ENCODE assay signal across 19 cellular contexts in genomic region chr5:103217101-103217500, GRCh38. TPM values are rescaled to one million over a fixed set of nuclear protein-coding genes. Genes with fewer than 3 reads are reported as not detected.
DNase-seq lines count a peak whose midpoint lies in the region; ATAC-seq and TF ChIP-seq lines count a peak whose summit lies in the region.
"Had no signal": no experiment of that assay in that cellular context is flagged by ENCODE, and none has a peak within 500 bp of the region (broad histone marks: within the 10 kb centered on the region; RNA-seq: fewer than 3 reads in every experiment).

No MANE protein-coding gene starts in this region.

- no peaks in the 10 kb centered on the region for H3K9me3 Mint-ChIP-seq in HFFc6

- peak overlapping the region; percentile 21; the same call in 1 of the 2 replicates for H3K27ac Mint-ChIP-seq in HFFc6

- H3K27ac ChIP-seq in thyroid gland: peak overlapping the region in 2 of 3 donors; percentile 50 to 57
- no peak overlapping the region for H3K27ac ChIP-seq in effector memory CD4-positive, alpha-beta T cell (ENCODE audit: insufficient read depth, low read length, poor library complexity, severe bottlenecking)
- H3K27ac ChIP-seq: HL-60, RWPE1 had no signal

- no peak for ATAC-seq in HG02798 (IDR thresholded peaks at IDR 0.05; ENCODE audit: poor library complexity, unreplicated experiment)
- ATAC-seq: PC-3 had no signal

- DNase-seq in HFFc6 (no peak), astrocyte of the spinal cord (ENCODE audit: low read depth, low spot score) (peak; percentile 32), fibroblast of peridontal ligament (ENCODE audit: extremely low read depth) (peak; percentile 60), thyroid gland (no peak), NCI-H1105 (lab: John Stamatoyannopoulos, UW) (no peak)
- no peak for DNase-seq in effector memory CD4-positive, alpha-beta T cell
- DNase-seq: ACHN; C1 segment of cervical spinal cord; CD8-positive, alpha-beta memory T cell; DMS53; Karpas-422; NCI-H1436; NCI-H1930; NCI-H2171; NCI-H510A; PC-3 had no signal

- H3K36me3 ChIP-seq in thyroid gland: no peaks in the 10 kb centered on the region
- H3K36me3 ChIP-seq in effector memory CD4-positive, alpha-beta T cell (ENCODE audit: control insufficient read depth, insufficient read depth, low read length): no peaks in the 10 kb centered on the region

- intact Hi-C loops in thyroid gland (cut with DNase I): no loop called here

- H3K4me3 Mint-ChIP-seq in HFFc6: no peak overlapping the region
- H3K4me3 Mint-ChIP-seq: CD8-positive, alpha-beta memory T cell had no signal

- in situ Hi-C loops in astrocyte of the spinal cord (cut with HindIII; ENCODE audit: low sequenced_read_pairs): no loop called here

- no peak for TF ChIP-seq POLR2A in thyroid gland (IDR thresholded peaks at IDR 0.05)

- peaks cover 14% of the 10 kb centered on the region for H3K36me3 Mint-ChIP-seq in HFFc6 (ENCODE audit: low read depth)

- H3K27me3 Mint-ChIP-seq in HFFc6 (ENCODE audit: insufficient read depth): no peaks in the 10 kb centered on the region

- TF ChIP-seq CTCF in HFFc6 (IDR thresholded peaks at IDR 0.05) (no peak), astrocyte of the spinal cord (IDR thresholded peaks at IDR 0.05; ENCODE audit: low read depth, low read length) (no peak), thyroid gland (IDR thresholded peaks at IDR 0.05) (no peak)

- H3K27me3 ChIP-seq in thyroid gland: no peaks in the 10 kb centered on the region
- no peaks in the 10 kb centered on the region for H3K27me3 ChIP-seq in effector memory CD4-positive, alpha-beta T cell (replicated peaks; ENCODE audit: control insufficient read depth, insufficient read depth, low read length, poor library complexity, severe bottlenecking)

- H3K4me1 ChIP-seq in thyroid gland: peaks cover 0 to 38% of the 10 kb centered on the region in 2 donors
- no peaks in the 10 kb centered on the region for H3K4me1 ChIP-seq in effector memory CD4-positive, alpha-beta T cell (ENCODE audit: control insufficient read depth, insufficient read depth, low read length, poor library complexity, severe bottlenecking)

- H3K9me3 ChIP-seq in thyroid gland: no peaks in the 10 kb centered on the region
- H3K9me3 ChIP-seq in effector memory CD4-positive, alpha-beta T cell (ENCODE audit: control insufficient read depth, low read length): no peaks in the 10 kb centered on the region

- H3K4me3 ChIP-seq in astrocyte of the spinal cord (ENCODE audit: low read depth, low read length) (no peak overlapping the region), thyroid gland (replicated peaks in 1 of 3) (no peak overlapping the region)
- H3K4me3 ChIP-seq in effector memory CD4-positive, alpha-beta T cell (ENCODE audit: insufficient read depth, low read depth, low read length, poor library complexity, severe bottlenecking): no peak overlapping the region

- peaks cover 44% of the 10 kb centered on the region for H3K4me1 Mint-ChIP-seq in HFFc6 (ENCODE audit: low read depth)

RNA-seq across cellular contexts. Expression of gene MACIR, which starts 41.5 kb away (rescaled TPM):
- total RNA-seq in HFFc6 (2021; fragmentation: NEBNext Ultra II Directional; extraction: Animal tissue kit (Norgen Biotek cat#: 25700)): 100 to 1,000 TPM in 3 of 6 experiments, 10 to 100 TPM in 3; 80.7 to 110 (median 97.9) TPM
- 10 to 100 TPM in 3 of 4 donors, 1 to 10 TPM in 1; 9.5 to 17.2 (median 14.9) TPM for total RNA-seq in thyroid gland

Comparison
In these comparisons a context has a peak if more than half of its experiments do, and no peak if none do; other contexts are left out.
1. DNase-seq: peak in astrocyte of the spinal cord (single experiment) and fibroblast of peridontal ligament (single experiment); none in HFFc6 (single experiment), thyroid gland (0 of 2), effector memory CD4-positive, alpha-beta T cell (0 of 3) and NCI-H1105 (single experiment).
2. RNA of gene MACIR, which starts 41.5 kb away (total RNA-seq): 80.7 to 110 TPM in HFFc6; 9.5 to 17.2 TPM in thyroid gland; every median in the first group is over 4 times any median in the second.